2 cellular contexts compared by ENCODE assay signal in the genomic region with DNA sequence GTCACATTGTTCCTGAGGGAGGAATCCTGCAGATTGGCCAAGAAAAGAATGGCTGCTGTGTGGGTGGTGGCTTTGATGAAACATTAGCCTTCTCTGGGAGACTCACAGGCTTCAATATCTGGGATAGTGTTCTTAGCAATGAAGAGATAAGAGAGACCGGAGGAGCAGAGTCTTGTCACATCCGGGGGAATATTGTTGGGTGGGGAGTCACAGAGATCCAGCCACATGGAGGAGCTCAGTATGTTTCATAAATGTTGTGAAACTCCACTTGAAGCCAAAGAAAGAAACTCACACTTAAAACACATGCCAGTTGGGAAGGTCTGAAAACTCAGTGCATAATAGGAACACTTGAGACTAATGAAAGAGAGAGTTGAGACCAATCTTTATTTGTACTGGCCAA.
TF ChIP-seq lines count a peak whose summit lies in the region.

No MANE protein-coding gene starts in this region.

TF ChIP-seq in SK-N-SH, 30 proteins besides CTCF, POLR2A, EP300 and RAD21 (continued from another document):
- TF ChIP-seq MXI1 (IDR thresholded peaks at IDR 0.05; ENCODE audit: low read depth, low read length) (no peak), NFIC (IDR thresholded peaks at IDR 0.05; ENCODE audit: borderline replicate concordance) (no peak), ELF1 (IDR thresholded peaks at IDR 0.05) (no peak), RCOR1 (IDR thresholded peaks at IDR 0.05; ENCODE audit: low read length) (no peak), TCF12 (IDR thresholded peaks at IDR 0.05) (no peak), TEAD4 (IDR thresholded peaks at IDR 0.05; ENCODE audit: borderline replicate concordance, insufficient read depth) (no peak)
- TF ChIP-seq, protein P1, sequence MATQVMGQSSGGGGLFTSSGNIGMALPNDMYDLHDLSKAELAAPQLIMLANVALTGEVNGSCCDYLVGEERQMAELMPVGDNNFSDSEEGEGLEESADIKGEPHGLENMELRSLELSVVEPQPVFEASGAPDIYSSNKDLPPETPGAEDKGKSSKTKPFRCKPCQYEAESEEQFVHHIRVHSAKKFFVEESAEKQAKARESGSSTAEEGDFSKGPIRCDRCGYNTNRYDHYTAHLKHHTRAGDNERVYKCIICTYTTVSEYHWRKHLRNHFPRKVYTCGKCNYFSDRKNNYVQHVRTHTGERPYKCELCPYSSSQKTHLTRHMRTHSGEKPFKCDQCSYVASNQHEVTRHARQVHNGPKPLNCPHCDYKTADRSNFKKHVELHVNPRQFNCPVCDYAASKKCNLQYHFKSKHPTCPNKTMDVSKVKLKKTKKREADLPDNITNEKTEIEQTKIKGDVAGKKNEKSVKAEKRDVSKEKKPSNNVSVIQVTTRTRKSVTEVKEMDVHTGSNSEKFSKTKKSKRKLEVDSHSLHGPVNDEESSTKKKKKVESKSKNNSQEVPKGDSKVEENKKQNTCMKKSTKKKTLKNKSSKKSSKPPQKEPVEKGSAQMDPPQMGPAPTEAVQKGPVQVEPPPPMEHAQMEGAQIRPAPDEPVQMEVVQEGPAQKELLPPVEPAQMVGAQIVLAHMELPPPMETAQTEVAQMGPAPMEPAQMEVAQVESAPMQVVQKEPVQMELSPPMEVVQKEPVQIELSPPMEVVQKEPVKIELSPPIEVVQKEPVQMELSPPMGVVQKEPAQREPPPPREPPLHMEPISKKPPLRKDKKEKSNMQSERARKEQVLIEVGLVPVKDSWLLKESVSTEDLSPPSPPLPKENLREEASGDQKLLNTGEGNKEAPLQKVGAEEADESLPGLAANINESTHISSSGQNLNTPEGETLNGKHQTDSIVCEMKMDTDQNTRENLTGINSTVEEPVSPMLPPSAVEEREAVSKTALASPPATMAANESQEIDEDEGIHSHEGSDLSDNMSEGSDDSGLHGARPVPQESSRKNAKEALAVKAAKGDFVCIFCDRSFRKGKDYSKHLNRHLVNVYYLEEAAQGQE (IDR thresholded peaks at IDR 0.05; ENCODE audit: low read depth, low read length) = no peak
TF ChIP-seq in SK-N-SH: peak in this region for 0.

TF ChIP-seq in SK-N-SH treated with all-trans-retinoic acid at 6 μM for 48 hours, 23 proteins besides CTCF, POLR2A, EP300 and RAD21 (continued from another document):
- TF ChIP-seq, protein P2, sequence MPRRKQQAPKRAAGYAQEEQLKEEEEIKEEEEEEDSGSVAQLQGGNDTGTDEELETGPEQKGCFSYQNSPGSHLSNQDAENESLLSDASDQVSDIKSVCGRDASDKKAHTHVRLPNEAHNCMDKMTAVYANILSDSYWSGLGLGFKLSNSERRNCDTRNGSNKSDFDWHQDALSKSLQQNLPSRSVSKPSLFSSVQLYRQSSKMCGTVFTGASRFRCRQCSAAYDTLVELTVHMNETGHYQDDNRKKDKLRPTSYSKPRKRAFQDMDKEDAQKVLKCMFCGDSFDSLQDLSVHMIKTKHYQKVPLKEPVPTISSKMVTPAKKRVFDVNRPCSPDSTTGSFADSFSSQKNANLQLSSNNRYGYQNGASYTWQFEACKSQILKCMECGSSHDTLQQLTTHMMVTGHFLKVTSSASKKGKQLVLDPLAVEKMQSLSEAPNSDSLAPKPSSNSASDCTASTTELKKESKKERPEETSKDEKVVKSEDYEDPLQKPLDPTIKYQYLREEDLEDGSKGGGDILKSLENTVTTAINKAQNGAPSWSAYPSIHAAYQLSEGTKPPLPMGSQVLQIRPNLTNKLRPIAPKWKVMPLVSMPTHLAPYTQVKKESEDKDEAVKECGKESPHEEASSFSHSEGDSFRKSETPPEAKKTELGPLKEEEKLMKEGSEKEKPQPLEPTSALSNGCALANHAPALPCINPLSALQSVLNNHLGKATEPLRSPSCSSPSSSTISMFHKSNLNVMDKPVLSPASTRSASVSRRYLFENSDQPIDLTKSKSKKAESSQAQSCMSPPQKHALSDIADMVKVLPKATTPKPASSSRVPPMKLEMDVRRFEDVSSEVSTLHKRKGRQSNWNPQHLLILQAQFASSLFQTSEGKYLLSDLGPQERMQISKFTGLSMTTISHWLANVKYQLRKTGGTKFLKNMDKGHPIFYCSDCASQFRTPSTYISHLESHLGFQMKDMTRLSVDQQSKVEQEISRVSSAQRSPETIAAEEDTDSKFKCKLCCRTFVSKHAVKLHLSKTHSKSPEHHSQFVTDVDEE (CRISPR knock-in tag; IDR thresholded peaks at IDR 0.05) = no peak
- no peak for TF ChIP-seq ZNF565 (CRISPR knock-in tag; conservative IDR thresholded peaks at IDR 0.05; ENCODE audit: low read depth)
- no peak for TF ChIP-seq ESRRG (CRISPR knock-in tag; IDR thresholded peaks at IDR 0.05)
- no peak for TF ChIP-seq BACH2 (CRISPR knock-in tag; IDR thresholded peaks at IDR 0.05; ENCODE audit: borderline replicate concordance)
- no peak for TF ChIP-seq PPARA (CRISPR knock-in tag; IDR thresholded peaks at IDR 0.05; ENCODE audit: borderline replicate concordance)
- TF ChIP-seq OSR1 (CRISPR knock-in tag; IDR thresholded peaks at IDR 0.05) = no peak
